In the genomic region with DNA sequence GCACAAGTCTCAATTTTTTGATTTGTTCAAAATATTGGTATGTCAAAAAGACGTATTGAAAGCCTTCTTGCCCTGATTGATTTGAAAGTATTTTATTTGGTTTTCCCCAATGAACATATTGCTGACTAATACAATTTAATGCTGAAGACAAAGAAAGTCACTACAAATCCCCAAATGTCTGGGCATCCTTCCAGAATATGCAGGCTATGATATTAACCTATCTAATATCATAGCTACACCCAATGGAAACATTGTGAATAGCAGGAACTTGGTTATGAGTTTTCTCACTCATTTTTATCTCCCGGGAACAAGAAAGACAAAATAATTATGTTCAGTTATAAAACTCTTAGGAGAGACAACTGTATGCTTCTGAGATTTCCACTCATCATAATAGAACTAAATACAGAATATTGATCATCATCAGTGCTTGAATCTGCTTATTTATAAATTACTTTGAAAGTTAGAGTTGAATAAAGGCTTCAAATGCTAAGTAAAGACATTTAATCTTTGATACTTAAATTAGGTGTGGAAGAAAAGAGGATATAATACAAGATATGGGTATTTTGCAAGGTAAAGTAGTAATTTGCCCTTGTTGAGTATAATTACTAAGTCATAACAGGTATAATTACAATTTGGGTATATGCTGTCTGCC, we compare ENCODE assay signal across 10 cellular contexts.
A peak's percentile ranks its signal among the peaks of the same experiment; 100 is the strongest.
DNase-seq lines count a peak whose midpoint lies in the region; ATAC-seq and TF ChIP-seq lines count a peak whose summit lies in the region.
"Had no signal": no experiment of that assay in that cellular context is flagged by ENCODE, and none has a peak within 500 bp of the region (broad histone marks: within the 10 kb centered on the region; RNA-seq: fewer than 3 reads in every experiment).

No MANE protein-coding gene starts in this region.

- DNase-seq in NCI-H2196 (lab: John Stamatoyannopoulos, UW; ENCODE audit: unreplicated experiment) (peak; percentile 30), NCI-H2196 treated with DMSO at 0.1 percent for 48 hours (lab: John Stamatoyannopoulos, UW; ENCODE audit: unreplicated experiment) (no peak), SK-N-DZ (ENCODE audit: low spot score) (peak; percentile 65), left ventricle myocardium superior (no peak), uterus (no peak), KG1 (lab: John Stamatoyannopoulos, UW) (no peak), WERI-Rb-1 (no peak)
- DNase-seq: activated B cell treated with CpG ODN at 0.5 μM for 24 hours; CD4-positive, CD25-positive, alpha-beta regulatory T cell had no signal

- no peaks in the 10 kb centered on the region for H3K27me3 ChIP-seq in uterus
- no peaks in the 10 kb centered on the region for H3K27me3 ChIP-seq in WERI-Rb-1 (ENCODE audit: insufficient read depth, low read depth, severe bottlenecking)

- H3K36me3 ChIP-seq in uterus (no peaks in the 10 kb centered on the region), WERI-Rb-1 (no peaks in the 10 kb centered on the region)

- TF ChIP-seq CTCF in uterus (IDR thresholded peaks at IDR 0.05) (peak; percentile 42 to 66 (median 54)), WERI-Rb-1 (IDR thresholded peaks at IDR 0.05; ENCODE audit: low read depth, low read length) (no peak)

- no peaks in the 10 kb centered on the region for H3K4me1 ChIP-seq in uterus

- TF ChIP-seq POLR2A in uterus (IDR thresholded peaks at IDR 0.05) = no peak

- ATAC-seq in left ventricle myocardium superior = peak; percentile 77
- ATAC-seq in HG03045 (IDR thresholded peaks at IDR 0.05; ENCODE audit: unreplicated experiment) = no peak

- intact Hi-C loops in left ventricle myocardium superior (cut with micrococcal nuclease) (loop anchor here (5.0 to 10.0 kb wide), 2 partner anchors 480 to 617 kb away; a partner anchor contains a TSS), uterus (cut with DNase I; ENCODE audit: low total_unique reads) (no loop called here)

- H3K9me3 ChIP-seq in uterus (no peaks in the 10 kb centered on the region), WERI-Rb-1 (ENCODE audit: severe bottlenecking) (no peaks in the 10 kb centered on the region)

- H3K4me3 ChIP-seq in uterus (no peak overlapping the region), WERI-Rb-1 (ENCODE audit: low read depth, low read length) (no peak overlapping the region)

- H3K27ac ChIP-seq in uterus (no peak overlapping the region), WERI-Rb-1 (no peak overlapping the region)

Comparison
In these comparisons a context has a peak if more than half of its experiments do, and no peak if none do; other contexts are left out.
1. DNase-seq: peak in NCI-H2196 (single experiment) and SK-N-DZ (single experiment); none in NCI-H2196 treated with DMSO at 0.1 percent for 48 hours (single experiment), left ventricle myocardium superior (single experiment), uterus (0 of 2), KG1 (single experiment) and WERI-Rb-1 (single experiment).